In genomic region chr2:39356922-39357639, GRCh38 we compare ENCODE assay signal across 19 cellular contexts.
DNase-seq lines count a peak whose midpoint lies in the region; ATAC-seq, FAIRE-seq and TF ChIP-seq lines count a peak whose summit lies in the region.
"Had no signal": no experiment of that assay in that cellular context is flagged by ENCODE, and none has a peak within 500 bp of the region (broad histone marks: within the 10 kb centered on the region; RNA-seq: fewer than 3 reads in every experiment).

No MANE protein-coding gene starts in this region.

- H3K9me3 ChIP-seq in iPS-20b (ENCODE audit: insufficient read depth, low read depth, low read length) (peaks cover 40% of the 10 kb centered on the region), osteoblast (ENCODE audit: low read depth, low read length) (peaks cover 9% of the 10 kb centered on the region)

- H3K4me2 ChIP-seq in KMS-11 (no peak overlapping the region), osteoblast (ENCODE audit: insufficient read depth, low read length) (no peak overlapping the region)

- H3K4me3 ChIP-seq in KMS-11 (IDR thresholded peaks at IDR 0.05; ENCODE audit: insufficient read depth, low read depth, low read length), result no peak overlapping the region
- no peak overlapping the region for H3K4me3 ChIP-seq in iPS-20b (ENCODE audit: low read length)
- no peak overlapping the region for H3K4me3 ChIP-seq in osteoblast (ENCODE audit: insufficient read depth, low read length)
- H3K4me3 ChIP-seq: adrenal gland, sigmoid colon, tibial artery had no signal

- ATAC-seq in stimulated activated memory B cell treated with anti-CD40 and anti-IgM and Interleukin-4, amounts not matched to agents 10 μg/mL and 1 μg/mL and 100 μg/mL, for 72 hours, result peak; percentile 69
- ATAC-seq in HG02840 (IDR thresholded peaks at IDR 0.05; ENCODE audit: low FRiP score, unreplicated experiment), result no peak
- ATAC-seq: Panc1 had no signal

- TF ChIP-seq CTCF in KMS-11 (conservative IDR thresholded peaks at IDR 0.05; ENCODE audit: low read depth, low read length) (no peak), osteoblast (IDR thresholded peaks at IDR 0.05; ENCODE audit: extremely low read depth, low read depth, low read length) (no peak)

- H3K4me1 Mint-ChIP-seq in stimulated activated memory B cell treated with anti-CD40 and anti-IgM and Interleukin-4, amounts not matched to agents 10 μg/mL and 1 μg/mL and 100 μg/mL, for 72 hours, result no peaks in the 10 kb centered on the region

- H3K9ac ChIP-seq in KMS-11 (no peak overlapping the region), iPS-20b (ENCODE audit: low read depth, low read length) (no peak overlapping the region; the same call in 1 of the 2 replicates)

- DNase-seq in caudate nucleus (lab: John Stamatoyannopoulos, UW) (peak in 7 of 61 donors; percentile 1 to 21 (median 13)), osteoblast (ENCODE audit: insufficient read length, low spot score, missing footprints) (no peak), HTR-8/SVneo (ENCODE audit: insufficient read length, low spot score) (no peak)
- no peak for DNase-seq in activated CD4-positive, alpha-beta T cell treated with anti-CD3 and anti-CD28 coated beads, Interleukin-2, amount 50 U/mL, for 4 hours
- DNase-seq: activated CD4-positive, alpha-beta T cell treated with anti-CD3 and anti-CD28 coated beads, Interleukin-2, amount 50 U/mL, for 48 hours; BE2C; cerebellar nuclear complex; mammary epithelial cell; NCI-H1105; NCI-H2171 treated with DMSO at 0.1 percent for 48 hours; sigmoid colon; tibial artery had no signal

- H3K27ac ChIP-seq in KMS-11, result peak overlapping the region; percentile 2; the same call in 1 of the 2 replicates
- peak overlapping the region; percentile 46 for H3K27ac ChIP-seq in caudate nucleus (ENCODE audit: low read depth, low read length)
- peak overlapping the region; percentile 16 for H3K27ac ChIP-seq in iPS-20b (ENCODE audit: low read length)
- H3K27ac ChIP-seq in osteoblast (ENCODE audit: low read depth, low read length), result no peak overlapping the region
- H3K27ac ChIP-seq: sigmoid colon, tibial artery had no signal

- H3K79me2 ChIP-seq in KMS-11 (ENCODE audit: insufficient read depth, low read depth) (no peaks in the 10 kb centered on the region), osteoblast (ENCODE audit: insufficient read depth, low read length) (peaks cover 63% of the 10 kb centered on the region)

- no peaks in the 10 kb centered on the region for H3K27me3 Mint-ChIP-seq in stimulated activated memory B cell treated with anti-CD40 and anti-IgM and Interleukin-4, amounts not matched to agents 10 μg/mL and 1 μg/mL and 100 μg/mL, for 72 hours

- H2AFZ ChIP-seq in KMS-11 (ENCODE audit: low read depth), result no peak overlapping the region
- no peak overlapping the region for H2AFZ ChIP-seq in osteoblast (ENCODE audit: low read length)

- H4K20me1 ChIP-seq in KMS-11 (ENCODE audit: insufficient read depth), result no peaks in the 10 kb centered on the region
- peaks cover 13% of the 10 kb centered on the region for H4K20me1 ChIP-seq in osteoblast (ENCODE audit: insufficient read depth, low read length)

- H3K27ac Mint-ChIP-seq in stimulated activated memory B cell treated with anti-CD40 and anti-IgM and Interleukin-4, amounts not matched to agents 10 μg/mL and 1 μg/mL and 100 μg/mL, for 72 hours, result peak overlapping the region; percentile 35
- H3K27ac Mint-ChIP-seq: nephron had no signal

- no peak for FAIRE-seq in HTR-8/SVneo (lab: Jason Lieb, UNC)

- H3K4me1 ChIP-seq in KMS-11 (ENCODE audit: low read depth, poor library complexity, severe bottlenecking) (peaks cover 15% of the 10 kb centered on the region), iPS-20b (ENCODE audit: insufficient read depth, low read length) (peaks cover 11% of the 10 kb centered on the region; the same call in 1 of the 2 replicates), osteoblast (ENCODE audit: insufficient read depth, low read length) (no peaks in the 10 kb centered on the region)
- H3K4me1 ChIP-seq: BE2C had no signal

- peaks cover 41% of the 10 kb centered on the region for H3K36me3 Mint-ChIP-seq in stimulated activated memory B cell treated with anti-CD40 and anti-IgM and Interleukin-4, amounts not matched to agents 10 μg/mL and 1 μg/mL and 100 μg/mL, for 72 hours

- peaks cover 11% of the 10 kb centered on the region for H3K9me3 Mint-ChIP-seq in stimulated activated memory B cell treated with anti-CD40 and anti-IgM and Interleukin-4, amounts not matched to agents 10 μg/mL and 1 μg/mL and 100 μg/mL, for 72 hours

- H3K27me3 ChIP-seq in KMS-11 (ENCODE audit: insufficient read depth, low read depth), result no peaks in the 10 kb centered on the region
- no peaks in the 10 kb centered on the region for H3K27me3 ChIP-seq in iPS-20b (ENCODE audit: insufficient read depth, low read length)
- no peaks in the 10 kb centered on the region for H3K27me3 ChIP-seq in osteoblast (ENCODE audit: insufficient read depth, low read length)
- H3K27me3 ChIP-seq: adrenal gland, BE2C, sigmoid colon, tibial artery had no signal

- no peak overlapping the region for H3K4me3 Mint-ChIP-seq in stimulated activated memory B cell treated with anti-CD40 and anti-IgM and Interleukin-4, amounts not matched to agents 10 μg/mL and 1 μg/mL and 100 μg/mL, for 72 hours
- H3K4me3 Mint-ChIP-seq: nephron had no signal

- H3K36me3 ChIP-seq in KMS-11 (ENCODE audit: insufficient read depth) (no peaks in the 10 kb centered on the region), iPS-20b (ENCODE audit: insufficient read depth, low read depth, low read length) (peaks cover 31% of the 10 kb centered on the region), osteoblast (ENCODE audit: insufficient read depth, low read length) (peaks cover 2% of the 10 kb centered on the region)
- H3K36me3 ChIP-seq: adrenal gland, BE2C had no signal
